Comparison of ENCODE assay signal across 1 cellular context in genomic region chr19:15453906-15454305, GRCh38.
TF ChIP-seq lines count a peak whose summit lies in the region.

No MANE protein-coding gene starts in this region.

TF ChIP-seq in WTC11, 78 proteins besides CTCF, POLR2A, EP300 and RAD21 (continued from another document):
- TF ChIP-seq USF2 (CRISPR knock-in tag; IDR thresholded peaks at IDR 0.05) (no peak), SP1 (CRISPR knock-in tag; conservative IDR thresholded peaks at IDR 0.05) (no peak), FOXP4 (CRISPR knock-in tag; IDR thresholded peaks at IDR 0.05) (no peak), ZSCAN18 (CRISPR knock-in tag; IDR thresholded peaks at IDR 0.05) (no peak)
TF ChIP-seq in WTC11: peak in this region for 0.
